In genomic region chr17:1055751-1056645, GRCh38 we compare ENCODE assay signal across 8 cellular contexts. TPM values are rescaled to one million over a fixed set of nuclear protein-coding genes. Genes with fewer than 3 reads are reported as not detected.
A peak's percentile ranks its signal among the peaks of the same experiment; 100 is the strongest.
DNase-seq lines count a peak whose midpoint lies in the region; ATAC-seq and TF ChIP-seq lines count a peak whose summit lies in the region.

No MANE protein-coding gene starts in this region.

- no peaks in the 10 kb centered on the region for H3K9me3 ChIP-seq in prostate gland

- intact Hi-C loops in head of caudate nucleus (cut with DNase I), result loop anchor here (5.0 to 10.0 kb wide), 2 partner anchors 59 to 261 kb away; partner anchors contain the start of gene TIMM22
- intact Hi-C loops in prostate gland (cut with DNase I), result loop anchor here (5.0 kb wide), 2 partner anchors 49 to 264 kb away; no protein-coding TSS in a partner anchor

- peak; percentile 8 for DNase-seq in NCI-H2196 (lab: John Stamatoyannopoulos, UW; ENCODE audit: unreplicated experiment)
- no peak for DNase-seq in NCI-H2196 treated with DMSO at 0.1 percent for 48 hours (lab: John Stamatoyannopoulos, UW; ENCODE audit: unreplicated experiment)
- peak; percentile 64 for DNase-seq in OCI-M1 (lab: John Stamatoyannopoulos, UW)
- peak; percentile 38 for DNase-seq in activated naive CD4-positive, alpha-beta T cell treated with anti-CD3 and anti-CD28 coated beads, Interleukin-2, amount 50 U/mL, for 16 hours
- peak in 41 of 42 donors; percentile 48 to 90 (median 73) for DNase-seq in head of caudate nucleus
- DNase-seq in prostate gland (ENCODE audit: low spot score), result peak; percentile 64
- DNase-seq in DMS153 (lab: John Stamatoyannopoulos, UW), result no peak

- no peaks in the 10 kb centered on the region for H3K36me3 ChIP-seq in prostate gland

- WGBS in prostate gland, result 51% methylated on average over 22 of the region's 22 CpGs

- TF ChIP-seq POLR2A in prostate gland (IDR thresholded peaks at IDR 0.05), result no peak

- no peaks in the 10 kb centered on the region for H3K27me3 ChIP-seq in prostate gland (replicated peaks; ENCODE audit: insufficient read depth)

- no peak for ATAC-seq in GM19463 (IDR thresholded peaks at IDR 0.05; ENCODE audit: unreplicated experiment)

- peak overlapping the region; percentile 36 to 70 for H3K27ac ChIP-seq in prostate gland

- no peak overlapping the region for H3K4me3 ChIP-seq in prostate gland

- peaks cover 6% of the 10 kb centered on the region for H3K4me1 ChIP-seq in prostate gland (replicated peaks)

- peak; percentile 64 to 86 (median 78) for TF ChIP-seq CTCF in prostate gland (IDR thresholded peaks at IDR 0.05)

RNA-seq across cellular contexts. Expression of gene TIMM22, which starts 59.1 kb away (rescaled TPM):
- 10 to 100 TPM; 15.1 to 20.3 TPM for total RNA-seq in prostate gland

Comparison
In these comparisons a context has a peak if more than half of its experiments do, and no peak if none do; other contexts are left out.
1. DNase-seq: peak in NCI-H2196 (single experiment), OCI-M1 (single experiment), activated naive CD4-positive, alpha-beta T cell treated with anti-CD3 and anti-CD28 coated beads, Interleukin-2, amount 50 U/mL, for 16 hours (single experiment), head of caudate nucleus (41 of 42) and prostate gland (single experiment); none in NCI-H2196 treated with DMSO at 0.1 percent for 48 hours (single experiment) and DMS153 (single experiment).